9 cellular contexts compared by ENCODE assay signal in the genomic region with DNA sequence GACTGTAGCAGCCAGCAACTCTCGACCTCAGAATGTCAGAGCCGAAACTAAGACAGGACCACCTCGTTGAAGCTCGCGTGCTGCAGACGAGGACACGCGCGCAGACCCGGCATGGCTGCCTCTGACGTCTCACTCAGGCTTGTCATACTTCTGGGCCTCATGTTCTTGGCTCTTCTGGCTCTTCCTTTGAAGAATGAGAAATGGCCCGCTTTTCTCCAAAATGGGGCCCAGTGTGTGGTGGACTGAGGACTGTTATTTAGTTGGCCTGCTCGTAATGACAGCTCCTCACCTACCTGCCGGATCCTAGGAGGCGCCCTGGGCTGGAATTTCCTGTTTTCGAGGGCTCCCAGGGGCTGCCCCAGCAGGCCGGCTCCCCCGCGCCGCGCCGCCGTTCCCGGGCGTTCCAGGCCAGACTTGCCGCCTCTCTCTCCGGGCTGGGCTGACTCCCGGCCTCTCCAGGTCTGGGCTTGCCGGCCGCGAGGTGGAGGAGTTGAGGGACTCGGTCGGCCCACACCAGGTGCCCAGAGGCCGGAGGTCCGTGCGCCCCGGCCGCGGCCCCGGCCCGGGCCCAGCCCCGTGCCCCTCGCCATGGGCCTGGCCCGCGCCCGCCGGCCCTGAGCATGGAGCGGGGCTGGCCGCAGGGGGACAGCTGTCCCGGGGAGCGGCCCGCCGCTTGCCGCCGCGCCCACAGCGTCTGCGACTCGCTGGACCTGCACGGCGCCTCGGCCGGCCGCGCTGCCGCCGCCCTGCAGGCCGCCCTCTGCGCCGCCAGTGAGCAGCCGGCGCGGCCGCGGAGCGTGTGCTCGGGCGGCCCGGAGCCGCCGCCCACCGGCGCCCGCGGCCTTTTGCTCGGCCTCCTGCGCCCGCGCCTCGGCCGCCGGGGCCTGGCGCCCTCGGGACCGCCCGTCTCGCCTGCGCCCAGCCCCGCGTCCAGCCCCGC. TPM values are rescaled to one million over a fixed set of nuclear protein-coding genes. Genes with fewer than 3 reads are reported as not detected.
DNase-seq lines count a peak whose midpoint lies in the region; ATAC-seq and TF ChIP-seq lines count a peak whose summit lies in the region.
"Had no signal": no experiment of that assay in that cellular context is flagged by ENCODE, and none has a peak within 500 bp of the region (broad histone marks: within the 10 kb centered on the region; RNA-seq: fewer than 3 reads in every experiment).

No MANE protein-coding gene starts in this region.

- H3K27me3 ChIP-seq in thyroid gland = no peaks in the 10 kb centered on the region

- CTCF ChIA-PET in activated CD4-positive, alpha-beta T cell treated with anti-CD3 and anti-CD28 coated beads, Interleukin-2, amount 10 ng/mL, durations not matched to agents 7 days and 5 days (lab: Charles Lee) = interaction anchor here (1.1 to 3.8 kb wide), 4 partner anchors 9 to 27 kb away, joined by 3 to 18 read pairs (median 4); no protein-coding TSS in a partner anchor

- peak overlapping the region; percentile 30 for H3K4me3 Mint-ChIP-seq in activated CD4-positive, alpha-beta T cell treated with anti-CD3 and anti-CD28 coated beads, Interleukin-2, amount 10 ng/mL, durations not matched to agents 7 days and 5 days
- peak overlapping the region; percentile 16 for H3K4me3 Mint-ChIP-seq in activated naive CD8-positive, alpha-beta T cell treated with anti-CD3 and anti-CD28 coated beads, Interleukin-2, amount 10 ng/mL, durations not matched to agents 7 days and 5 days

- H3K9me3 ChIP-seq in thyroid gland = no peaks in the 10 kb centered on the region

- H3K4me1 ChIP-seq in thyroid gland = peaks cover 15 to 26% of the 10 kb centered on the region in 2 donors

- H3K27ac Mint-ChIP-seq in activated CD4-positive, alpha-beta T cell treated with anti-CD3 and anti-CD28 coated beads, Interleukin-2, amount 10 ng/mL, durations not matched to agents 7 days and 5 days = no peak overlapping the region
- H3K27ac Mint-ChIP-seq in activated naive CD8-positive, alpha-beta T cell treated with anti-CD3 and anti-CD28 coated beads, Interleukin-2, amount 10 ng/mL, durations not matched to agents 7 days and 5 days = no peak overlapping the region

- H3K36me3 Mint-ChIP-seq in activated CD4-positive, alpha-beta T cell treated with anti-CD3 and anti-CD28 coated beads, Interleukin-2, amount 10 ng/mL, durations not matched to agents 7 days and 5 days (ENCODE audit: low read depth) = no peaks in the 10 kb centered on the region
- no peaks in the 10 kb centered on the region for H3K36me3 Mint-ChIP-seq in activated naive CD8-positive, alpha-beta T cell treated with anti-CD3 and anti-CD28 coated beads, Interleukin-2, amount 10 ng/mL, durations not matched to agents 7 days and 5 days

- H3K27me3 Mint-ChIP-seq in activated CD4-positive, alpha-beta T cell treated with anti-CD3 and anti-CD28 coated beads, Interleukin-2, amount 10 ng/mL, durations not matched to agents 7 days and 5 days = peaks cover 5% of the 10 kb centered on the region
- peaks cover 8% of the 10 kb centered on the region for H3K27me3 Mint-ChIP-seq in activated naive CD8-positive, alpha-beta T cell treated with anti-CD3 and anti-CD28 coated beads, Interleukin-2, amount 10 ng/mL, durations not matched to agents 7 days and 5 days

- no peak for DNase-seq in activated CD4-positive, alpha-beta T cell treated with anti-CD3 and anti-CD28 coated beads, Interleukin-2, amount 10 ng/mL, durations not matched to agents 7 days and 5 days
- no peak for DNase-seq in activated CD4-positive, alpha-beta T cell treated with anti-CD3 and anti-CD28 coated beads for 48 hours
- no peak for DNase-seq in activated naive CD8-positive, alpha-beta T cell treated with anti-CD3 and anti-CD28 coated beads, Interleukin-2, amount 10 ng/mL, durations not matched to agents 7 days and 5 days
- peak; percentile 82 for DNase-seq in iPS-NIHi11 (ENCODE audit: low spot score)
- DNase-seq in thyroid gland = peak; percentile 66 to 76
- no peak for DNase-seq in effector CD8-positive, alpha-beta T cell (lab: John Stamatoyannopoulos, UW)
- no peak for DNase-seq in NCI-H748 treated with DMSO at 0.1 percent for 48 hours (lab: John Stamatoyannopoulos, UW)

- H3K9me3 Mint-ChIP-seq in activated CD4-positive, alpha-beta T cell treated with anti-CD3 and anti-CD28 coated beads, Interleukin-2, amount 10 ng/mL, durations not matched to agents 7 days and 5 days = no peaks in the 10 kb centered on the region
- no peaks in the 10 kb centered on the region for H3K9me3 Mint-ChIP-seq in activated naive CD8-positive, alpha-beta T cell treated with anti-CD3 and anti-CD28 coated beads, Interleukin-2, amount 10 ng/mL, durations not matched to agents 7 days and 5 days

- H3K4me3 ChIP-seq in thyroid gland (replicated peaks in 1 of 3) = peak overlapping the region in 1 of 3 donors; percentile 12

- peak in 1 of 6 experiments; percentile 5 for TF ChIP-seq CTCF in thyroid gland (IDR thresholded peaks at IDR 0.05)

- peak overlapping the region; percentile 10 to 54 (median 32) for H3K27ac ChIP-seq in thyroid gland
- H3K27ac ChIP-seq: KMS-11 had no signal

- 2 to 19% methylated on average over 22 to 28 of the region's 101 CpGs for WGBS in thyroid gland, 2 donors

- POLR2A ChIA-PET in activated CD4-positive, alpha-beta T cell treated with anti-CD3 and anti-CD28 coated beads, Interleukin-2, amount 10 ng/mL, durations not matched to agents 7 days and 5 days (lab: Charles Lee) = no interaction called here
- POLR2A ChIA-PET in activated naive CD8-positive, alpha-beta T cell treated with anti-CD3 and anti-CD28 coated beads, Interleukin-2, amount 10 ng/mL, durations not matched to agents 7 days and 5 days (lab: Charles Lee) = interaction anchor here (0.5 kb wide), 1 partner anchor 50 kb away, joined by 3 read pairs; no protein-coding TSS in a partner anchor

- TF ChIP-seq POLR2A in thyroid gland (IDR thresholded peaks at IDR 0.05) = peak in 1 of 2 donors; percentile 44

- peaks cover 14 to 19% of the 10 kb centered on the region in 2 donors for H3K36me3 ChIP-seq in thyroid gland

- ATAC-seq in activated naive CD8-positive, alpha-beta T cell treated with anti-CD3 and anti-CD28 coated beads, Interleukin-2, amount 10 ng/mL, durations not matched to agents 7 days and 5 days (ENCODE audit: low read depth) = peak; percentile 6
- ATAC-seq in HG02588 (IDR thresholded peaks at IDR 0.05; ENCODE audit: unreplicated experiment) = no peak

- peaks cover 10% of the 10 kb centered on the region for H3K4me1 Mint-ChIP-seq in activated CD4-positive, alpha-beta T cell treated with anti-CD3 and anti-CD28 coated beads, Interleukin-2, amount 10 ng/mL, durations not matched to agents 7 days and 5 days
- H3K4me1 Mint-ChIP-seq in activated naive CD8-positive, alpha-beta T cell treated with anti-CD3 and anti-CD28 coated beads, Interleukin-2, amount 10 ng/mL, durations not matched to agents 7 days and 5 days = peaks cover 5% of the 10 kb centered on the region

- intact Hi-C loops in thyroid gland (cut with DNase I) = loop anchor here (5.0 kb wide), 1 partner anchor 217 kb away; no protein-coding TSS in a partner anchor

RNA-seq across cellular contexts. Expression of gene AGAP3, which starts 28.1 kb away (rescaled TPM):
- 10 to 100 TPM; 18.1 to 19.7 TPM for total RNA-seq in activated CD4-positive, alpha-beta T cell treated with anti-CD3 and anti-CD28 coated beads, Interleukin-2, amount 10 ng/mL, durations not matched to agents 7 days and 5 days
- 10 to 100 TPM; 31.7 to 32.7 TPM for total RNA-seq in activated naive CD8-positive, alpha-beta T cell treated with anti-CD3 and anti-CD28 coated beads, Interleukin-2, amount 10 ng/mL, durations not matched to agents 7 days and 5 days
- 10 to 100 TPM; 49.0 to 75.2 (median 66.2) TPM for total RNA-seq in thyroid gland

RNA-seq across cellular contexts. Expression of gene TMUB1, which starts 31.1 kb away (rescaled TPM):
- 10 to 100 TPM; 73.7 to 77.1 TPM for total RNA-seq in activated CD4-positive, alpha-beta T cell treated with anti-CD3 and anti-CD28 coated beads, Interleukin-2, amount 10 ng/mL, durations not matched to agents 7 days and 5 days
- 10 to 100 TPM; 75.7 to 78.3 TPM for total RNA-seq in activated naive CD8-positive, alpha-beta T cell treated with anti-CD3 and anti-CD28 coated beads, Interleukin-2, amount 10 ng/mL, durations not matched to agents 7 days and 5 days
- total RNA-seq in thyroid gland = 10 to 100 TPM; 33.7 to 78.7 (median 44.2) TPM

RNA-seq across cellular contexts. Expression of gene FASTK, which starts 33.8 kb away (rescaled TPM):
- total RNA-seq in activated CD4-positive, alpha-beta T cell treated with anti-CD3 and anti-CD28 coated beads, Interleukin-2, amount 10 ng/mL, durations not matched to agents 7 days and 5 days = 10 to 100 TPM; 76.4 to 85.9 TPM
- 100 to 1,000 TPM in 1 of 2 experiments, 10 to 100 TPM in 1; 96.5 to 100 TPM for total RNA-seq in activated naive CD8-positive, alpha-beta T cell treated with anti-CD3 and anti-CD28 coated beads, Interleukin-2, amount 10 ng/mL, durations not matched to agents 7 days and 5 days
- 100 to 1,000 TPM in 1 of 4 donors, 10 to 100 TPM in 3; 71.8 to 114 (median 78.8) TPM for total RNA-seq in thyroid gland

RNA-seq across cellular contexts. Expression of gene GBX1, which starts 53.1 kb away (rescaled TPM):
- total RNA-seq in activated CD4-positive, alpha-beta T cell treated with anti-CD3 and anti-CD28 coated beads, Interleukin-2, amount 10 ng/mL, durations not matched to agents 7 days and 5 days = not detected
- not detected for total RNA-seq in activated naive CD8-positive, alpha-beta T cell treated with anti-CD3 and anti-CD28 coated beads, Interleukin-2, amount 10 ng/mL, durations not matched to agents 7 days and 5 days
- not detected for total RNA-seq in thyroid gland

RNA-seq across cellular contexts. Expression of gene SLC4A2, which starts 55.0 kb away (rescaled TPM):
- total RNA-seq in activated CD4-positive, alpha-beta T cell treated with anti-CD3 and anti-CD28 coated beads, Interleukin-2, amount 10 ng/mL, durations not matched to agents 7 days and 5 days = 100 to 1,000 TPM; 106 to 114 TPM
- 10 to 100 TPM; 86.8 to 89.9 TPM for total RNA-seq in activated naive CD8-positive, alpha-beta T cell treated with anti-CD3 and anti-CD28 coated beads, Interleukin-2, amount 10 ng/mL, durations not matched to agents 7 days and 5 days
- total RNA-seq in thyroid gland = 100 to 1,000 TPM in 1 of 4 donors, 10 to 100 TPM in 3; 48.5 to 109 (median 69.0) TPM

Comparison
In these comparisons a context has a peak if more than half of its experiments do, and no peak if none do; other contexts are left out.
1. DNase-seq: peak in iPS-NIHi11 (single experiment) and thyroid gland (2 of 2); none in activated CD4-positive, alpha-beta T cell treated with anti-CD3 and anti-CD28 coated beads, Interleukin-2, amount 10 ng/mL, durations not matched to agents 7 days and 5 days (single experiment), activated CD4-positive, alpha-beta T cell treated with anti-CD3 and anti-CD28 coated beads for 48 hours (single experiment), activated naive CD8-positive, alpha-beta T cell treated with anti-CD3 and anti-CD28 coated beads, Interleukin-2, amount 10 ng/mL, durations not matched to agents 7 days and 5 days (single experiment), effector CD8-positive, alpha-beta T cell (single experiment) and NCI-H748 treated with DMSO at 0.1 percent for 48 hours (single experiment).